1 cellular context compared by ENCODE assay signal in genomic region chr13:98190889-98191444, GRCh38.
TF ChIP-seq lines count a peak whose summit lies in the region.

No MANE protein-coding gene starts in this region.

TF ChIP-seq in HepG2, 621 proteins besides CTCF, POLR2A, EP300 and RAD21 (continued from another document):
- TF ChIP-seq, protein P1, sequence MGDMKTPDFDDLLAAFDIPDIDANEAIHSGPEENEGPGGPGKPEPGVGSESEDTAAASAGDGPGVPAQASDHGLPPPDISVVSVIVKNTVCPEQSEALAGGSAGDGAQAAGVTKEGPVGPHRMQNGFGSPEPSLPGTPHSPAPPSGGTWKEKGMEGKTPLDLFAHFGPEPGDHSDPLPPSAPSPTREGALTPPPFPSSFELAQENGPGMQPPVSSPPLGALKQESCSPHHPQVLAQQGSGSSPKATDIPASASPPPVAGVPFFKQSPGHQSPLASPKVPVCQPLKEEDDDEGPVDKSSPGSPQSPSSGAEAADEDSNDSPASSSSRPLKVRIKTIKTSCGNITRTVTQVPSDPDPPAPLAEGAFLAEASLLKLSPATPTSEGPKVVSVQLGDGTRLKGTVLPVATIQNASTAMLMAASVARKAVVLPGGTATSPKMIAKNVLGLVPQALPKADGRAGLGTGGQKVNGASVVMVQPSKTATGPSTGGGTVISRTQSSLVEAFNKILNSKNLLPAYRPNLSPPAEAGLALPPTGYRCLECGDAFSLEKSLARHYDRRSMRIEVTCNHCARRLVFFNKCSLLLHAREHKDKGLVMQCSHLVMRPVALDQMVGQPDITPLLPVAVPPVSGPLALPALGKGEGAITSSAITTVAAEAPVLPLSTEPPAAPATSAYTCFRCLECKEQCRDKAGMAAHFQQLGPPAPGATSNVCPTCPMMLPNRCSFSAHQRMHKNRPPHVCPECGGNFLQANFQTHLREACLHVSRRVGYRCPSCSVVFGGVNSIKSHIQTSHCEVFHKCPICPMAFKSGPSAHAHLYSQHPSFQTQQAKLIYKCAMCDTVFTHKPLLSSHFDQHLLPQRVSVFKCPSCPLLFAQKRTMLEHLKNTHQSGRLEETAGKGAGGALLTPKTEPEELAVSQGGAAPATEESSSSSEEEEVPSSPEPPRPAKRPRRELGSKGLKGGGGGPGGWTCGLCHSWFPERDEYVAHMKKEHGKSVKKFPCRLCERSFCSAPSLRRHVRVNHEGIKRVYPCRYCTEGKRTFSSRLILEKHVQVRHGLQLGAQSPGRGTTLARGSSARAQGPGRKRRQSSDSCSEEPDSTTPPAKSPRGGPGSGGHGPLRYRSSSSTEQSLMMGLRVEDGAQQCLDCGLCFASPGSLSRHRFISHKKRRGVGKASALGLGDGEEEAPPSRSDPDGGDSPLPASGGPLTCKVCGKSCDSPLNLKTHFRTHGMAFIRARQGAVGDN (CRISPR knock-in tag; IDR thresholded peaks at IDR 0.05), result peak; percentile 64
- no peak for TF ChIP-seq ATF7-NPFF (CRISPR knock-in tag; IDR thresholded peaks at IDR 0.05; ENCODE audit: low read depth)
- no peak for TF ChIP-seq SIX4 (CRISPR knock-in tag; IDR thresholded peaks at IDR 0.05)
- TF ChIP-seq TBX2 (CRISPR knock-in tag; IDR thresholded peaks at IDR 0.05; ENCODE audit: borderline replicate concordance), result peak; percentile 35; the same call in 1 of the 2 replicates
- TF ChIP-seq ZNF3 (CRISPR knock-in tag; IDR thresholded peaks at IDR 0.05), result no peak
- peak; percentile 20; the same call in 1 of the 2 replicates for TF ChIP-seq ZNF501 (CRISPR knock-in tag; IDR thresholded peaks at IDR 0.05)
- no peak for TF ChIP-seq NONO (IDR thresholded peaks at IDR 0.05)
- TF ChIP-seq NONO (CRISPR knock-in tag; conservative IDR thresholded peaks at IDR 0.05), result 0 out of 2 replicates have a peak, but pooled peaks have one; percentile 27
- TF ChIP-seq ESRRA (CRISPR knock-in tag; IDR thresholded peaks at IDR 0.05; ENCODE audit: low read depth), result peak; percentile 23; the same call in 1 of the 2 replicates
- TF ChIP-seq GATAD2A (CRISPR knock-in tag; IDR thresholded peaks at IDR 0.05), result 0 out of 2 replicates have a peak, but pooled peaks have one; percentile 26
- peak; percentile 64 for TF ChIP-seq MED1 (CRISPR knock-in tag; IDR thresholded peaks at IDR 0.05)
- peak; percentile 55 for TF ChIP-seq TCF7 (IDR thresholded peaks at IDR 0.05; ENCODE audit: low read depth)
- no peak for TF ChIP-seq CAMTA2 (CRISPR knock-in tag; IDR thresholded peaks at IDR 0.05; ENCODE audit: borderline replicate concordance)
- 0 out of 2 replicates have a peak, but pooled peaks have one; percentile 31 for TF ChIP-seq ZMYM4 (CRISPR knock-in tag; IDR thresholded peaks at IDR 0.05)
- peak; percentile 45; the same call in 1 of the 2 replicates for TF ChIP-seq ZFX (CRISPR knock-in tag; IDR thresholded peaks at IDR 0.05; ENCODE audit: low read depth)
- TF ChIP-seq KDM6A (CRISPR knock-in tag; IDR thresholded peaks at IDR 0.05; ENCODE audit: low read depth), result no peak
- TF ChIP-seq PPARG (CRISPR knock-in tag; conservative IDR thresholded peaks at IDR 0.05), result peak; percentile 65; the same call in 1 of the 2 replicates
